Comparison of ENCODE assay signal across 8 cellular contexts in genomic region chr14:58395815-58396626, GRCh38. TPM values are rescaled to one million over a fixed set of nuclear protein-coding genes. Genes with fewer than 3 reads are reported as not detected.
DNase-seq lines count a peak whose midpoint lies in the region; ATAC-seq and TF ChIP-seq lines count a peak whose summit lies in the region.

TOMM20L (plus strand) TSS chr14:58395930; CDS start chr14:58395958, 28 bp downstream.

- no peak for TF ChIP-seq CTCF in epithelial cell of esophagus (IDR thresholded peaks at IDR 0.05; ENCODE audit: insufficient read depth, low read depth, low read length, missing control alignments)

- peak within 1 kb of the TSS; percentile 39 for H3K4me3 ChIP-seq in epithelial cell of esophagus (ENCODE audit: low read length)

- peak; percentile 66 for ATAC-seq in GM18873 (IDR thresholded peaks at IDR 0.05; ENCODE audit: low FRiP score, unreplicated experiment)
- ATAC-seq in HG03108 (IDR thresholded peaks at IDR 0.05; ENCODE audit: unreplicated experiment): peak; percentile 94

- peak; percentile 66 to 68 for DNase-seq in AML-193 (lab: John Stamatoyannopoulos, UW)
- peak; percentile 51 to 85 for DNase-seq in NCI-H526 (lab: John Stamatoyannopoulos, UW)
- DNase-seq in activated T-cell treated with anti-CD3 and anti-CD28 coated beads for 1 hour (ENCODE audit: low read depth): peak; percentile 63
- peak; percentile 80 for DNase-seq in epithelial cell of esophagus (ENCODE audit: low read depth)
- DNase-seq in mucosa of gallbladder (ENCODE audit: low spot score): peak; percentile 70
- DNase-seq in stimulated activated CD8-positive, alpha-beta memory T cell treated with anti-CD3 and anti-CD28 coated beads, Interleukin-4, amount 100 ng/mL, for 4 hours (ENCODE audit: low read depth in 2 of 2, low spot score in 1 of 2): peak; percentile 21 to 52

RNA-seq across cellular contexts. Expression of gene TOMM20L, which starts in this region (rescaled TPM):
- total RNA-seq in mucosa of gallbladder: not detected

Comparison
In these comparisons a context has a peak if more than half of its experiments do, and no peak if none do; other contexts are left out.
1. Peak in every context shown above with its lines: DNase-seq, ATAC-seq and H3K4me3 ChIP-seq.
2. Peak in DNase-seq in mucosa of gallbladder; RNA of the gene not detected or under 1 TPM.